4 cellular contexts compared by ENCODE assay signal in the genomic region with DNA sequence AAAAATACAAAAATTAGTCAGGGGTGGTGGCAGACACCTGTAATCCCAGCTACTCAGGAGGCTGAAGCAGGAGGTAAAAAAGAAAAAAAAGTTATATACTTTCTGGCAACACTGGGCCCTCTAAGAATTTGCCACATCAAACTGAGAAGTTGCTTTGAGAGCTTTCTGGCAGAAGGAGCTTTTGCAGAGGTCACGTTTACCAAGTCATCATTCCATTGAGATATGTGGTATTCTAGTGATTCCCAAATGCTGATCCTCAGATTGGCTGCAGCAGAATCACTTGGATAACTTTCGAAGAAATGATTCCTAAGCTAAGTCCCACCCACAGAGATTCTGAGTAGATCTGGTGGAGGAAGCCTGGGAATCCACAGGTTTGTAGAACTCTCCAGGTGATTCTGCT.
"Had no signal": no experiment of that assay in that cellular context is flagged by ENCODE, and none has a peak within 500 bp of the region (broad histone marks: within the 10 kb centered on the region; RNA-seq: fewer than 3 reads in every experiment).

No MANE protein-coding gene starts in this region.

- H3K4me2 ChIP-seq: GM23338 had no signal

- DNase-seq: H9, HCEC 1CT, IMR-90 had no signal

- ATAC-seq: GM23338 had no signal

- H3K4me3 ChIP-seq: GM23338 had no signal

- H2AFZ ChIP-seq: GM23338 had no signal
